ENCODE assay signal across 24 cellular contexts in the genomic region with DNA sequence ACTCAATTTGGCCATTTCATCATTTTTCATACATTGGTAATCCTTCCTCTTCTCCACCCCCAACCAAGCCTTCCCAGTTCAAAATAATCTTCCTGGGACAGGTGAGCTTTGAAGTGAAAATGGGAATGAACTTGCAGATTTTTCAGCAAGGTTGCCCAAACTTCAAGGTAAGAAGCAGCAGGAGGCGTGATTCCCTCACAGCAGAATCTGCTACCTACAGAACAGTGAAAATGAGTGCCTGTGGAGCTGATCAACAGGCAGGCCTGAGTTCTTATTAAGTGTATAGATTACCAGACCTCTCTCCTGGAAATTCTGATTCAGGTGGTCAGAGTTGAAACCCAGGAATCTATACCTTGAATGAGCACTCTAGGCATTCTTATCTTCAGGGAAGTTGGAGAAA.
"Had no signal": no experiment of that assay in that cellular context is flagged by ENCODE, and none has a peak within 500 bp of the region (broad histone marks: within the 10 kb centered on the region; RNA-seq: fewer than 3 reads in every experiment).

No MANE protein-coding gene starts in this region.

- H3K27me3 Mint-ChIP-seq: activated CD4-positive, alpha-beta T cell treated with anti-CD3 and anti-CD28 coated beads, Interleukin-2, amount 10 ng/mL, durations not matched to agents 7 days and 5 days; activated CD8-positive, alpha-beta T cell treated with anti-CD3 and anti-CD28 coated beads for 36 hours; activated naive CD4-positive, alpha-beta T cell treated with anti-CD3 and anti-CD28 coated beads, Interleukin-2, amount 50 U/mL, for 24 hours; activated naive CD8-positive, alpha-beta T cell treated with anti-CD3 and anti-CD28 coated beads for 36 hours; activated naive CD8-positive, alpha-beta T cell treated with anti-CD3 and anti-CD28 coated beads, Interleukin-2, amount 50 U/mL, for 24 hours; activated T-helper 17 cell treated with anti-CD3 and anti-CD28 coated beads, Interleukin-2, amount 50 U/mL, for 72 hours had no signal

- H3K36me3 Mint-ChIP-seq: activated naive CD4-positive, alpha-beta T cell treated with anti-CD3 and anti-CD28 coated beads, Interleukin-2, amount 50 U/mL, for 24 hours; activated naive CD8-positive, alpha-beta T cell treated with anti-CD3 and anti-CD28 coated beads for 36 hours had no signal

- DNase-seq: activated CD4-positive, alpha-beta T cell treated with anti-CD3 and anti-CD28 coated beads for 1 hour; activated CD4-positive, alpha-beta T cell treated with anti-CD3 and anti-CD28 coated beads for 4 hours; activated CD4-positive, alpha-beta T cell treated with anti-CD3 and anti-CD28 coated beads, Interleukin-2, amount 10 ng/mL, durations not matched to agents 7 days and 5 days; activated CD4-positive, alpha-beta T cell treated with anti-CD3 and anti-CD28 coated beads, Interleukin-2, amount 50 U/mL, for 4 hours; activated CD8-positive, alpha-beta memory T cell treated with anti-CD3 and anti-CD28 coated beads for 24 hours; activated CD8-positive, alpha-beta T cell treated with anti-CD3 and anti-CD28 coated beads for 36 hours; activated effector memory CD4-positive, alpha-beta T cell treated with Interleukin-2 at 50 U/mL for 16 hours; activated gamma-delta T cell treated with Interleukin-2 at 50 U/mL for 16 hours; activated naive CD4-positive, alpha-beta T cell treated with Interleukin-2 at 50 U/mL for 16 hours; activated naive CD8-positive, alpha-beta T cell treated with anti-CD3 and anti-CD28 coated beads for 36 hours; activated naive CD8-positive, alpha-beta T cell treated with anti-CD3 and anti-CD28 coated beads, Interleukin-2, amount 50 U/mL, for 24 hours; activated T-cell treated with anti-CD3 and anti-CD28 coated beads, Interleukin-2, amount 50 U/mL, for 4 hours; adrenal gland; aorta; body of pancreas; central memory CD4-positive, alpha-beta T cell; cerebellar nuclear complex; colonic mucosa; effector CD8-positive, alpha-beta T cell; foreskin fibroblast; T-helper 2 cell had no signal

- H3K4me3 Mint-ChIP-seq: activated CD4-positive, alpha-beta T cell treated with anti-CD3 and anti-CD28 coated beads, Interleukin-2, amount 10 ng/mL, durations not matched to agents 7 days and 5 days; activated CD8-positive, alpha-beta T cell treated with anti-CD3 and anti-CD28 coated beads for 36 hours; activated naive CD4-positive, alpha-beta T cell treated with anti-CD3 and anti-CD28 coated beads, Interleukin-2, amount 50 U/mL, for 24 hours; activated naive CD8-positive, alpha-beta T cell treated with anti-CD3 and anti-CD28 coated beads for 36 hours; activated naive CD8-positive, alpha-beta T cell treated with anti-CD3 and anti-CD28 coated beads, Interleukin-2, amount 50 U/mL, for 24 hours; activated T-cell treated with anti-CD3 and anti-CD28 coated beads, Interleukin-2, amount 50 U/mL, for 4 hours; activated T-helper 17 cell treated with anti-CD3 and anti-CD28 coated beads, Interleukin-2, amount 50 U/mL, for 72 hours had no signal

- H3K4me3 ChIP-seq: adrenal gland, body of pancreas, colonic mucosa had no signal

- H3K36me3 ChIP-seq: adrenal gland, colonic mucosa had no signal

- H3K9me3 ChIP-seq: adrenal gland, body of pancreas, colonic mucosa had no signal

- H3K27me3 ChIP-seq: adrenal gland, body of pancreas, colonic mucosa had no signal

- H3K27ac Mint-ChIP-seq: activated CD4-positive, alpha-beta T cell treated with anti-CD3 and anti-CD28 coated beads, Interleukin-2, amount 10 ng/mL, durations not matched to agents 7 days and 5 days; activated CD8-positive, alpha-beta T cell treated with anti-CD3 and anti-CD28 coated beads for 36 hours; activated naive CD4-positive, alpha-beta T cell treated with anti-CD3 and anti-CD28 coated beads, Interleukin-2, amount 50 U/mL, for 24 hours; activated naive CD8-positive, alpha-beta T cell treated with anti-CD3 and anti-CD28 coated beads for 36 hours; activated naive CD8-positive, alpha-beta T cell treated with anti-CD3 and anti-CD28 coated beads, Interleukin-2, amount 50 U/mL, for 24 hours; activated T-helper 17 cell treated with anti-CD3 and anti-CD28 coated beads, Interleukin-2, amount 50 U/mL, for 72 hours had no signal

- H3K4me1 Mint-ChIP-seq: activated CD4-positive, alpha-beta T cell treated with anti-CD3 and anti-CD28 coated beads, Interleukin-2, amount 10 ng/mL, durations not matched to agents 7 days and 5 days; activated naive CD4-positive, alpha-beta T cell treated with anti-CD3 and anti-CD28 coated beads, Interleukin-2, amount 50 U/mL, for 24 hours; activated naive CD8-positive, alpha-beta T cell treated with anti-CD3 and anti-CD28 coated beads for 36 hours; activated naive CD8-positive, alpha-beta T cell treated with anti-CD3 and anti-CD28 coated beads, Interleukin-2, amount 50 U/mL, for 24 hours; activated T-helper 17 cell treated with anti-CD3 and anti-CD28 coated beads, Interleukin-2, amount 50 U/mL, for 72 hours had no signal

- H3K4me1 ChIP-seq: adrenal gland, body of pancreas, colonic mucosa had no signal

- H3K27ac ChIP-seq: adrenal gland, body of pancreas, colonic mucosa had no signal

- ATAC-seq: activated CD8-positive, alpha-beta T cell treated with anti-CD3 and anti-CD28 coated beads for 36 hours; activated naive CD8-positive, alpha-beta T cell treated with anti-CD3 and anti-CD28 coated beads, Interleukin-2, amount 50 U/mL, for 24 hours; activated T-cell treated with anti-CD3 and anti-CD28 coated beads, Interleukin-2, amount 50 U/mL, for 4 hours; activated T-helper 17 cell treated with anti-CD3 and anti-CD28 coated beads, Interleukin-2, amount 50 U/mL, for 72 hours; body of pancreas; esophagus mucosa had no signal
